15 cellular contexts compared by ENCODE assay signal in genomic region chr3:76668653-76669052, GRCh38.
"Had no signal": no experiment of that assay in that cellular context is flagged by ENCODE, and none has a peak within 500 bp of the region (broad histone marks: within the 10 kb centered on the region; RNA-seq: fewer than 3 reads in every experiment).

No MANE protein-coding gene starts in this region.

- ATAC-seq: natural killer cell treated with Interleukin-12 subunit alpha and Interleukin-12 subunit beta and Interleukin-15 and Interleukin-18, amount 100 ng/mL, for 72 hours had no signal

- H3K4me3 Mint-ChIP-seq: activated CD4-positive, alpha-beta T cell treated with anti-CD3 and anti-CD28 coated beads, Interleukin-2, amount 10 ng/mL, durations not matched to agents 7 days and 5 days; activated naive CD8-positive, alpha-beta T cell treated with anti-CD3 and anti-CD28 coated beads for 36 hours; brain; natural killer cell treated with Interleukin-12 subunit alpha and Interleukin-12 subunit beta and Interleukin-15 and Interleukin-18, amount 100 ng/mL, for 72 hours; stimulated activated naive B cell treated with anti-CD40 and anti-IgM and Interleukin-4, amounts not matched to agents 10 μg/mL and 1 μg/mL and 100 μg/mL, for 72 hours had no signal

- H3K9me3 Mint-ChIP-seq: activated CD4-positive, alpha-beta T cell treated with anti-CD3 and anti-CD28 coated beads, Interleukin-2, amount 10 ng/mL, durations not matched to agents 7 days and 5 days; brain had no signal

- DNase-seq: activated CD4-positive, alpha-beta T cell treated with anti-CD3 and anti-CD28 coated beads, Interleukin-2, amount 10 ng/mL, durations not matched to agents 7 days and 5 days; activated CD4-positive, CD25-positive, alpha-beta regulatory T cell; activated naive CD8-positive, alpha-beta T cell treated with anti-CD3 and anti-CD28 coated beads for 36 hours; amygdala; effector CD8-positive, alpha-beta T cell; esophagus squamous epithelium; kidney glomerular epithelial cell; mesendoderm; stimulated activated CD4-positive, alpha-beta T cell treated with anti-CD3 and anti-CD28 coated beads, Interleukin-2, amount 100 ng/mL, for 48 hours; stimulated activated naive B cell treated with anti-CD40 and anti-IgM and Interleukin-4, amounts not matched to agents 10 μg/mL and 1 μg/mL and 100 μg/mL, for 72 hours; thyroid gland had no signal

- H3K4me1 Mint-ChIP-seq: activated CD4-positive, alpha-beta T cell treated with anti-CD3 and anti-CD28 coated beads, Interleukin-2, amount 10 ng/mL, durations not matched to agents 7 days and 5 days; activated naive CD8-positive, alpha-beta T cell treated with anti-CD3 and anti-CD28 coated beads for 36 hours; brain; stimulated activated naive B cell treated with anti-CD40 and anti-IgM and Interleukin-4, amounts not matched to agents 10 μg/mL and 1 μg/mL and 100 μg/mL, for 72 hours had no signal

- H3K36me3 Mint-ChIP-seq: activated naive CD8-positive, alpha-beta T cell treated with anti-CD3 and anti-CD28 coated beads for 36 hours; brain; natural killer cell treated with Interleukin-12 subunit alpha and Interleukin-12 subunit beta and Interleukin-15 and Interleukin-18, amount 100 ng/mL, for 72 hours; stimulated activated naive B cell treated with anti-CD40 and anti-IgM and Interleukin-4, amounts not matched to agents 10 μg/mL and 1 μg/mL and 100 μg/mL, for 72 hours had no signal

- H3K27ac Mint-ChIP-seq: activated CD4-positive, alpha-beta T cell treated with anti-CD3 and anti-CD28 coated beads, Interleukin-2, amount 10 ng/mL, durations not matched to agents 7 days and 5 days; activated naive CD8-positive, alpha-beta T cell treated with anti-CD3 and anti-CD28 coated beads for 36 hours; brain; natural killer cell treated with Interleukin-12 subunit alpha and Interleukin-12 subunit beta and Interleukin-15 and Interleukin-18, amount 100 ng/mL, for 72 hours; progenitor cell of endocrine pancreas; stimulated activated naive B cell treated with anti-CD40 and anti-IgM and Interleukin-4, amounts not matched to agents 10 μg/mL and 1 μg/mL and 100 μg/mL, for 72 hours had no signal

- H3K4me3 ChIP-seq: esophagus squamous epithelium, right atrium auricular region, thyroid gland had no signal

- H3K27me3 Mint-ChIP-seq: activated CD4-positive, alpha-beta T cell treated with anti-CD3 and anti-CD28 coated beads, Interleukin-2, amount 10 ng/mL, durations not matched to agents 7 days and 5 days; activated naive CD8-positive, alpha-beta T cell treated with anti-CD3 and anti-CD28 coated beads for 36 hours; brain; natural killer cell treated with Interleukin-12 subunit alpha and Interleukin-12 subunit beta and Interleukin-15 and Interleukin-18, amount 100 ng/mL, for 72 hours; progenitor cell of endocrine pancreas; stimulated activated naive B cell treated with anti-CD40 and anti-IgM and Interleukin-4, amounts not matched to agents 10 μg/mL and 1 μg/mL and 100 μg/mL, for 72 hours had no signal
